In genomic region chr3:180229113-180229512, GRCh38 we compare ENCODE assay signal across 14 cellular contexts.
"Had no signal": no experiment of that assay in that cellular context is flagged by ENCODE, and none has a peak within 500 bp of the region (broad histone marks: within the 10 kb centered on the region; RNA-seq: fewer than 3 reads in every experiment).

No MANE protein-coding gene starts in this region.

- H3K27me3 ChIP-seq: brain microvascular endothelial cell, transverse colon, vagina had no signal

- ATAC-seq: activated CD4-positive, CD25-positive, alpha-beta regulatory T cell treated with anti-CD3 and anti-CD28 coated beads, Interleukin-2, amount 50 U/mL, for 24 hours; psoas muscle; sciatic nerve; stimulated activated naive CD8-positive, alpha-beta T cell treated with anti-CD3 and anti-CD28 coated beads, Interleukin-15, Interleukin-2, amounts not matched to agents 100 U/mL and 50 U/mL, for 24 hours had no signal

- H3K36me3 ChIP-seq: brain microvascular endothelial cell, transverse colon, vagina had no signal

- H3K27ac Mint-ChIP-seq: activated naive CD8-positive, alpha-beta T cell treated with anti-CD3 and anti-CD28 coated beads for 36 hours; nephron progenitor cell had no signal

- H3K4me1 Mint-ChIP-seq: activated naive CD8-positive, alpha-beta T cell treated with anti-CD3 and anti-CD28 coated beads for 36 hours; nephron progenitor cell had no signal

- H3K36me3 Mint-ChIP-seq: activated naive CD8-positive, alpha-beta T cell treated with anti-CD3 and anti-CD28 coated beads for 36 hours had no signal

- H3K27me3 Mint-ChIP-seq: activated naive CD8-positive, alpha-beta T cell treated with anti-CD3 and anti-CD28 coated beads for 36 hours had no signal

- H3K4me3 Mint-ChIP-seq: activated naive CD8-positive, alpha-beta T cell treated with anti-CD3 and anti-CD28 coated beads for 36 hours; nephron progenitor cell had no signal

- H3K4me3 ChIP-seq: psoas muscle, transverse colon, vagina had no signal

- H3K27ac ChIP-seq: brain microvascular endothelial cell, psoas muscle, transverse colon, vagina had no signal

- DNase-seq: activated CD4-positive, alpha-beta T cell treated with anti-CD3 and anti-CD28 coated beads, Interleukin-2, amount 50 U/mL, for 1 hour; activated CD8-positive, alpha-beta memory T cell treated with anti-CD3 and anti-CD28 coated beads for 24 hours; activated naive CD8-positive, alpha-beta T cell treated with anti-CD3 and anti-CD28 coated beads for 36 hours; amygdala; brain microvascular endothelial cell; effector CD8-positive, alpha-beta T cell; glutamatergic neuron; nephron progenitor cell; psoas muscle; stimulated activated naive CD8-positive, alpha-beta T cell treated with anti-CD3 and anti-CD28 coated beads, Interleukin-15, Interleukin-2, amounts not matched to agents 100 U/mL and 50 U/mL, for 24 hours; transverse colon had no signal

- H3K9me3 ChIP-seq: vagina had no signal

- H3K4me1 ChIP-seq: psoas muscle, transverse colon, vagina had no signal
